19 cellular contexts compared by ENCODE assay signal in genomic region chr4:141668200-141668599, GRCh38.
"Had no signal": no experiment of that assay in that cellular context is flagged by ENCODE, and none has a peak within 500 bp of the region (broad histone marks: within the 10 kb centered on the region; RNA-seq: fewer than 3 reads in every experiment).

No MANE protein-coding gene starts in this region.

- DNase-seq: activated CD4-positive, alpha-beta memory T cell treated with anti-CD3 and anti-CD28 coated beads, Interleukin-2, amount 10 ng/mL, durations not matched to agents 7 days and 5 days; activated CD4-positive, alpha-beta T cell treated with anti-CD3 and anti-CD28 coated beads for 48 hours; activated effector memory CD4-positive, alpha-beta T cell treated with Interleukin-2 at 50 U/mL for 16 hours; activated naive CD4-positive, alpha-beta T cell treated with anti-CD3 and anti-CD28 coated beads, Interleukin-2, amount 50 U/mL, for 16 hours; activated T-cell treated with anti-CD3 and anti-CD28 coated beads, Interleukin-2, amount 50 U/mL, for 72 hours; aorta; heart right ventricle; lower lobe of right lung; naive thymus-derived CD4-positive, alpha-beta T cell; stimulated activated CD4-positive, alpha-beta T cell treated with anti-CD3 and anti-CD28 coated beads, Interleukin-12 subunit alpha, Interleukin-12 subunit beta, amount 100 ng/mL, for 4 hours; stimulated activated CD4-positive, alpha-beta T cell treated with anti-CD3 and anti-CD28 coated beads, Interleukin-4, amount 100 ng/mL, for 4 hours; substantia nigra; thyroid gland; upper lobe of right lung had no signal

- H3K36me3 Mint-ChIP-seq: naive thymus-derived CD4-positive, alpha-beta T cell had no signal

- ATAC-seq: activated T-cell treated with anti-CD3 and anti-CD28 coated beads, Interleukin-2, amount 50 U/mL, for 72 hours; heart right ventricle; left lobe of liver; lower lobe of right lung; naive thymus-derived CD4-positive, alpha-beta T cell; upper lobe of right lung had no signal

- H3K36me3 ChIP-seq: esophagus muscularis mucosa, heart right ventricle, lower lobe of right lung, thyroid gland, upper lobe of right lung had no signal

- H3K27me3 ChIP-seq: esophagus muscularis mucosa, heart right ventricle, thyroid gland, upper lobe of right lung had no signal

- H3K9me3 ChIP-seq: esophagus muscularis mucosa, heart right ventricle, lower lobe of right lung, thyroid gland, upper lobe of right lung had no signal

- H3K4me3 Mint-ChIP-seq: activated CD4-positive, alpha-beta memory T cell treated with anti-CD3 and anti-CD28 coated beads, Interleukin-2, amount 10 ng/mL, durations not matched to agents 7 days and 5 days; activated T-cell treated with anti-CD3 and anti-CD28 coated beads, Interleukin-2, amount 50 U/mL, for 72 hours; naive thymus-derived CD4-positive, alpha-beta T cell; stimulated activated naive CD8-positive, alpha-beta T cell treated with anti-CD3 and anti-CD28 coated beads, Interleukin-15, Interleukin-2, amounts not matched to agents 100 ng/mL and 50 ng/mL, for 24 hours had no signal

- H3K27ac ChIP-seq: coronary artery, esophagus muscularis mucosa, heart right ventricle, lower lobe of right lung, thyroid gland, upper lobe of right lung had no signal

- H3K4me3 ChIP-seq: coronary artery, esophagus muscularis mucosa, heart right ventricle, lower lobe of right lung, thyroid gland, upper lobe of right lung had no signal

- H3K27me3 Mint-ChIP-seq: activated CD4-positive, alpha-beta memory T cell treated with anti-CD3 and anti-CD28 coated beads, Interleukin-2, amount 10 ng/mL, durations not matched to agents 7 days and 5 days; progenitor cell of endocrine pancreas; stimulated activated naive CD8-positive, alpha-beta T cell treated with anti-CD3 and anti-CD28 coated beads, Interleukin-15, Interleukin-2, amounts not matched to agents 100 ng/mL and 50 ng/mL, for 24 hours had no signal

- H3K27ac Mint-ChIP-seq: activated CD4-positive, alpha-beta memory T cell treated with anti-CD3 and anti-CD28 coated beads, Interleukin-2, amount 10 ng/mL, durations not matched to agents 7 days and 5 days; activated T-cell treated with anti-CD3 and anti-CD28 coated beads, Interleukin-2, amount 50 U/mL, for 72 hours; naive thymus-derived CD4-positive, alpha-beta T cell; progenitor cell of endocrine pancreas; stimulated activated naive CD8-positive, alpha-beta T cell treated with anti-CD3 and anti-CD28 coated beads, Interleukin-15, Interleukin-2, amounts not matched to agents 100 ng/mL and 50 ng/mL, for 24 hours had no signal

- H3K4me1 ChIP-seq: heart right ventricle, lower lobe of right lung, thyroid gland, upper lobe of right lung had no signal

- H3K9me3 Mint-ChIP-seq: activated T-cell treated with anti-CD3 and anti-CD28 coated beads, Interleukin-2, amount 50 U/mL, for 72 hours; naive thymus-derived CD4-positive, alpha-beta T cell; stimulated activated naive CD8-positive, alpha-beta T cell treated with anti-CD3 and anti-CD28 coated beads, Interleukin-15, Interleukin-2, amounts not matched to agents 100 ng/mL and 50 ng/mL, for 24 hours had no signal
